ENCODE assay signal across 12 cellular contexts in the genomic region with DNA sequence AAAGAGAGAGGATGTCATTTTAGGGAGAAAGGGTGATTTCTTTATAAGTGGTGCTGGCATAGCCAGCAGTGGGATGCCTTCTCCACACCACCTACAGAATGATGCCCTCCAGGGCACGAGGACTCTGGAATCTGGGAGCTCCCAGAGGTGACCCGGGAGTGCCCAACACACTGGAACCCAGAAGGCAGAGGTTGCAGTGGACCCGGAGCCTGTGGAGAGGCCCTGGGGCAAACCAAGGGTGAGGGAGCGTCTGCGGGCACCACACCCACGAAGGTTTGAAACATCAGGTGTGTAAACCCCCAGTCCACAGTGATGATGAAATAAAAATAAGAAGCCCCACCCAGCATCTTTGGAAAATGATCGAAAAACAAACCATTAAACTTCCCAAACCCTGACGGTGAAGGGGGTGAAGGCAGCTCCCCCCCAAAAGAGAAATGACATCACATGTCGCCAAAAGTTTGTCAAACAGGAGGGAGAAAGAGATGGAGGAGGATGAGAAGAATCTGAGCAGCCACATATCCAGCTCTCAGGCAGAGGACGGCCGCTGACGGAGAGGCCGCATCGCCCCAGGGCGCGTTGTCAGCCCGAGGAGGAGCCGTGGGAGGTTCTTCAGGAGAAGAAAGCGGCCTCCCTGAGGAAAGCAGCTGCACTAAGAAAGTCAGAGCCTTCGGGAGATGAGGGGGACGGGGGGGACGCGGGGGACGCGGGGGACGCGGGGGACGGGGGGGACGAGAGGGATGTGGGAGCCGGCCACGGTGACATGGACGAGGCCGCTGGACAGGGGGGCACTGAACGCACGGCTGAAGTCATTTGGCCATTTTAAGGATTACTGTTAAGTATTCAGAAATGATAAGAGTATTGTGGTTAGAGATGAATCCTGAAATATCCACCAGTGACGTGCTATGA. TPM values are rescaled to one million over a fixed set of nuclear protein-coding genes. Genes with fewer than 3 reads are reported as not detected.
DNase-seq lines count a peak whose midpoint lies in the region; ATAC-seq and TF ChIP-seq lines count a peak whose summit lies in the region.
"Had no signal": no experiment of that assay in that cellular context is flagged by ENCODE, and none has a peak within 500 bp of the region (broad histone marks: within the 10 kb centered on the region; RNA-seq: fewer than 3 reads in every experiment).

No MANE protein-coding gene starts in this region.

- peak overlapping the region in 1 of 8 donors; percentile 43 for H3K4me3 Mint-ChIP-seq in CD4-positive, alpha-beta memory T cell
- H3K4me3 Mint-ChIP-seq in immature natural killer cell, result peak overlapping the region in 2 of 5 donors; percentile 27 to 29
- no peak overlapping the region for H3K4me3 Mint-ChIP-seq in activated T-helper 2 cell treated with anti-CD3 and anti-CD28 coated beads, Interferon-gamma antibody, Interleukin-2, Interleukin-4, amounts not matched to agents 10 μg/mL and 5 μg/mL and 100 μg/mL, durations not matched to agents 14 hours and 24 hours and 36 hours (ENCODE audit: low read depth)

- peak overlapping the region in 5 of 7 donors; percentile 68 to 89 (median 81) for H3K27ac Mint-ChIP-seq in CD4-positive, alpha-beta memory T cell
- peak overlapping the region; percentile 15 to 83 (median 74) for H3K27ac Mint-ChIP-seq in immature natural killer cell
- H3K27ac Mint-ChIP-seq in activated T-helper 2 cell treated with anti-CD3 and anti-CD28 coated beads, Interferon-gamma antibody, Interleukin-2, Interleukin-4, amounts not matched to agents 10 μg/mL and 5 μg/mL and 100 μg/mL, durations not matched to agents 14 hours and 24 hours and 36 hours, result no peak overlapping the region

- peaks cover 0 to 10% (median 0%) of the 10 kb centered on the region in 8 donors for H3K9me3 Mint-ChIP-seq in CD4-positive, alpha-beta memory T cell
- H3K9me3 Mint-ChIP-seq in immature natural killer cell, result peaks cover 0 to 2% (median 0%) of the 10 kb centered on the region in 6 donors
- peaks cover 10% of the 10 kb centered on the region for H3K9me3 Mint-ChIP-seq in activated T-helper 2 cell treated with anti-CD3 and anti-CD28 coated beads, Interferon-gamma antibody, Interleukin-2, Interleukin-4, amounts not matched to agents 10 μg/mL and 5 μg/mL and 100 μg/mL, durations not matched to agents 14 hours and 24 hours and 36 hours

- H3K27me3 ChIP-seq in CD4-positive, alpha-beta memory T cell (ENCODE audit: insufficient read depth, low read length), result no peaks in the 10 kb centered on the region

- peaks cover 0 to 2% of the 10 kb centered on the region in 2 donors for H3K36me3 Mint-ChIP-seq in CD4-positive, alpha-beta memory T cell
- no peaks in the 10 kb centered on the region for H3K36me3 Mint-ChIP-seq in immature natural killer cell
- H3K36me3 Mint-ChIP-seq in activated T-helper 2 cell treated with anti-CD3 and anti-CD28 coated beads, Interferon-gamma antibody, Interleukin-2, Interleukin-4, amounts not matched to agents 10 μg/mL and 5 μg/mL and 100 μg/mL, durations not matched to agents 14 hours and 24 hours and 36 hours (ENCODE audit: low read depth), result peaks cover 4% of the 10 kb centered on the region

- no peak for DNase-seq in CD4-positive, alpha-beta memory T cell
- peak; percentile 70 for DNase-seq in GM13977 (ENCODE audit: low spot score)
- DNase-seq in immature natural killer cell, result no peak
- DNase-seq in NCI-H1048 (lab: John Stamatoyannopoulos, UW), result no peak
- DNase-seq in UCSD-AML1 (lab: John Stamatoyannopoulos, UW; ENCODE audit: unreplicated experiment), result no peak
- no peak for DNase-seq in activated T-helper 2 cell treated with anti-CD3 and anti-CD28 coated beads, Interferon-gamma antibody, Interleukin-2, Interleukin-4, amounts not matched to agents 10 μg/mL and 5 μg/mL and 100 μg/mL, durations not matched to agents 14 hours and 24 hours and 36 hours (ENCODE audit: low spot score)
- DNase-seq in activated CD4-positive, alpha-beta T cell treated with anti-CD3 and anti-CD28 coated beads for 1 hour, result no peak
- DNase-seq: dermis blood vessel endothelial cell, hypothalamus, NCI-H1436, SHP77 had no signal

- H3K9me3 ChIP-seq in CD4-positive, alpha-beta memory T cell (ENCODE audit: control insufficient read depth in 1 of 2, low read length in 2 of 2), result no peaks in the 10 kb centered on the region

- H3K4me1 Mint-ChIP-seq in CD4-positive, alpha-beta memory T cell, result peaks cover 0 to 11% (median 0%) of the 10 kb centered on the region in 4 donors
- no peaks in the 10 kb centered on the region for H3K4me1 Mint-ChIP-seq in immature natural killer cell
- H3K4me1 Mint-ChIP-seq in activated T-helper 2 cell treated with anti-CD3 and anti-CD28 coated beads, Interferon-gamma antibody, Interleukin-2, Interleukin-4, amounts not matched to agents 10 μg/mL and 5 μg/mL and 100 μg/mL, durations not matched to agents 14 hours and 24 hours and 36 hours (ENCODE audit: low read depth), result no peaks in the 10 kb centered on the region

- intact Hi-C loops in CD4-positive, alpha-beta memory T cell (cut with micrococcal nuclease), result no loop called here
- intact Hi-C loops in activated T-helper 2 cell treated with anti-CD3 and anti-CD28 coated beads, Interferon-gamma antibody, Interleukin-2, Interleukin-4, amounts not matched to agents 10 μg/mL and 5 μg/mL and 100 μg/mL, durations not matched to agents 14 hours and 24 hours and 36 hours (cut with micrococcal nuclease), result no loop called here

- H3K4me1 ChIP-seq in CD4-positive, alpha-beta memory T cell (ENCODE audit: insufficient read depth, low read length), result no peaks in the 10 kb centered on the region

- no peaks in the 10 kb centered on the region for H3K27me3 Mint-ChIP-seq in CD4-positive, alpha-beta memory T cell
- peaks cover 4 to 16% (median 8%) of the 10 kb centered on the region in 3 donors for H3K27me3 Mint-ChIP-seq in immature natural killer cell (ENCODE audit: low read depth in 3 of 3)
- no peaks in the 10 kb centered on the region for H3K27me3 Mint-ChIP-seq in activated T-helper 2 cell treated with anti-CD3 and anti-CD28 coated beads, Interferon-gamma antibody, Interleukin-2, Interleukin-4, amounts not matched to agents 10 μg/mL and 5 μg/mL and 100 μg/mL, durations not matched to agents 14 hours and 24 hours and 36 hours (ENCODE audit: low read depth)

- TF ChIP-seq CTCF in GM13977 (IDR thresholded peaks at IDR 0.05; ENCODE audit: extremely low read depth, insufficient read depth, missing control alignments), result no peak

- no peak overlapping the region for H3K27ac ChIP-seq in CD4-positive, alpha-beta memory T cell (ENCODE audit: low read depth, low read length)

- in situ Hi-C loops in GM13977 (cut with MboI; ENCODE audit: low pct_unique_long_range_greater_than_20kb, low sequenced_read_pairs, unreplicated experiment), result no loop called here

- H3K36me3 ChIP-seq in CD4-positive, alpha-beta memory T cell (ENCODE audit: insufficient read depth, low read length), result no peaks in the 10 kb centered on the region

- no peak overlapping the region for H3K4me3 ChIP-seq in CD4-positive, alpha-beta memory T cell (ENCODE audit: low read length in 2 of 2)

- POLR2A ChIA-PET in CD4-positive, alpha-beta memory T cell (lab: Charles Lee; ENCODE audit: partially characterized antibody), result no interaction called here

- ATAC-seq in SK-N-SH treated with all-trans-retinoic acid at 6 μM for 48 hours, result peak; percentile 32; the same call in 2 of the 3 replicates

- CTCF ChIA-PET in CD4-positive, alpha-beta memory T cell (lab: Charles Lee; ENCODE audit: partially characterized antibody), result no interaction called here

TF ChIP-seq in SK-N-SH treated with all-trans-retinoic acid at 6 μM for 48 hours, 23 proteins besides CTCF, POLR2A, EP300 and RAD21 (continues in another document):
- TF ChIP-seq ZFP3 (CRISPR knock-in tag; IDR thresholded peaks at IDR 0.05) (no peak), ESRRG (CRISPR knock-in tag; IDR thresholded peaks at IDR 0.05) (no peak), RARB (CRISPR knock-in tag; IDR thresholded peaks at IDR 0.05) (no peak), OSR1 (CRISPR knock-in tag; IDR thresholded peaks at IDR 0.05) (no peak), ZNF70 (CRISPR knock-in tag; IDR thresholded peaks at IDR 0.05) (no peak), TCF4 (CRISPR knock-in tag; IDR thresholded peaks at IDR 0.05; ENCODE audit: borderline replicate concordance) (no peak), BACH2 (CRISPR knock-in tag; IDR thresholded peaks at IDR 0.05; ENCODE audit: borderline replicate concordance) (no peak), ZFP30 (CRISPR knock-in tag; IDR thresholded peaks at IDR 0.05) (no peak), ISL1 (CRISPR knock-in tag; IDR thresholded peaks at IDR 0.05) (no peak), ZNF565 (CRISPR knock-in tag; conservative IDR thresholded peaks at IDR 0.05; ENCODE audit: low read depth) (no peak)
- TF ChIP-seq, protein P1, sequence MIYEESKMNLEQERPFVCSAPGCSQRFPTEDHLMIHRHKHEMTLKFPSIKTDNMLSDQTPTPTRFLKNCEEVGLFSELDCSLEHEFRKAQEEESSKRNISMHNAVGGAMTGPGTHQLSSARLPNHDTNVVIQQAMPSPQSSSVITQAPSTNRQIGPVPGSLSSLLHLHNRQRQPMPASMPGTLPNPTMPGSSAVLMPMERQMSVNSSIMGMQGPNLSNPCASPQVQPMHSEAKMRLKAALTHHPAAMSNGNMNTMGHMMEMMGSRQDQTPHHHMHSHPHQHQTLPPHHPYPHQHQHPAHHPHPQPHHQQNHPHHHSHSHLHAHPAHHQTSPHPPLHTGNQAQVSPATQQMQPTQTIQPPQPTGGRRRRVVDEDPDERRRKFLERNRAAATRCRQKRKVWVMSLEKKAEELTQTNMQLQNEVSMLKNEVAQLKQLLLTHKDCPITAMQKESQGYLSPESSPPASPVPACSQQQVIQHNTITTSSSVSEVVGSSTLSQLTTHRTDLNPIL (CRISPR knock-in tag; IDR thresholded peaks at IDR 0.05; ENCODE audit: low read depth), result no peak

RNA-seq across cellular contexts. Expression of a gene that starts 43.1 kb away (rescaled TPM):
- 10 to 100 TPM; 18.3 to 20.9 TPM for total RNA-seq in CD4-positive, alpha-beta memory T cell
- 10 to 100 TPM in 1 of 2 donors, 1 to 10 TPM in 1; 3.8 to 10.6 TPM for polyA plus RNA-seq in CD4-positive, alpha-beta memory T cell
- 10 to 100 TPM in 1 of 3 donors, 1 to 10 TPM in 2; 9.4 to 14.3 (median 9.6) TPM for polyA plus RNA-seq in immature natural killer cell
- total RNA-seq in activated T-helper 2 cell treated with anti-CD3 and anti-CD28 coated beads, Interferon-gamma antibody, Interleukin-2, Interleukin-4, amounts not matched to agents 10 μg/mL and 5 μg/mL and 100 μg/mL, durations not matched to agents 14 hours and 24 hours and 36 hours, result 56.1 and 57.6 TPM in 2 replicates

RNA-seq across cellular contexts. Expression of a gene that starts 47.9 kb away (rescaled TPM):
- 10 to 100 TPM; 15.5 to 15.7 TPM for total RNA-seq in CD4-positive, alpha-beta memory T cell
- under 1 TPM in 1 of 2 donors, not detected in 1; 0.98 TPM for polyA plus RNA-seq in CD4-positive, alpha-beta memory T cell
- under 1 TPM; 0.24 to 0.53 (median 0.32) TPM for polyA plus RNA-seq in immature natural killer cell
- total RNA-seq in activated T-helper 2 cell treated with anti-CD3 and anti-CD28 coated beads, Interferon-gamma antibody, Interleukin-2, Interleukin-4, amounts not matched to agents 10 μg/mL and 5 μg/mL and 100 μg/mL, durations not matched to agents 14 hours and 24 hours and 36 hours, result 1.6 TPM in 2 replicates

RNA-seq across cellular contexts. Expression of a gene that starts 49.4 kb away (rescaled TPM):
- total RNA-seq in CD4-positive, alpha-beta memory T cell, result 10 to 100 TPM; 91.6 to 95.9 TPM
- 10 to 100 TPM; 37.8 to 39.9 TPM for polyA plus RNA-seq in CD4-positive, alpha-beta memory T cell
- 10 to 100 TPM; 27.2 to 87.7 (median 48.8) TPM for polyA plus RNA-seq in immature natural killer cell
- 43.2 and 49.4 TPM in 2 replicates for total RNA-seq in activated T-helper 2 cell treated with anti-CD3 and anti-CD28 coated beads, Interferon-gamma antibody, Interleukin-2, Interleukin-4, amounts not matched to agents 10 μg/mL and 5 μg/mL and 100 μg/mL, durations not matched to agents 14 hours and 24 hours and 36 hours
